1 cellular context compared by ENCODE assay signal in the genomic region with DNA sequence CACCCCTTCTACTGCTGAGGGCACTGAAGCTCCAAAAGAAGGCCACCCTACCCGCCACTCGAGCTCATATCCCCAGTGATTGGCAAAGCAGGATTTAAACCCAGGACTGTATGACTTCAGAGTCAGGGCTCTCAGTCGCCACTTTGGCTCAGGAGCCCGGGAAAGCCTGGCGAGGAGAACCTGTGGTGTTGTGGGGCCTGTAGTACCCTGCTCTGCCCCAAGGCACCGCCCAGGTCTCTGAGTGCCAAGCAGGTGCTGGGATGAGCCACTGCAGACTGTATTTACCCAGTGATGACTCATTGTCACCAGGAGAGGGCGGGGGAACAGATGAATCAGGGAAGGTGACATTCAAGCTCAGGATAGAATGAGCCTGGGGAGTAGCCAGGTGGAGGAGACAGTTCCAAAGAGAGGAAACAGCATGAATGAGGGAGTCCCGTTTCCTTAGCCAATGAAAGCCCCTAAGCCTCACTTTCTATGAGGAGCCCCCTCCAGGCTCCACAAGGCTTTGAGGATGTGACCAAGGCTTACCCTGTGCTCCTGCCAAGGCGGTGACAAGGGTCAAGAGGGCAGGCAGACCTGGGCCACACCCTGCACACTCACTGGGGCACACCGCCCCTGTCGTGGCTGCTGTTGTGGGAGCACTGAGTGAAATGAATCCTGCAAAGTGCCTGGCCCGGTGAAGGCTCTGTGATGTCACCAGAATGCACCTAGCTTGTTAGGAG.
A peak's percentile ranks its signal among the peaks of the same experiment; 100 is the strongest.
TF ChIP-seq lines count a peak whose summit lies in the region.

No MANE protein-coding gene starts in this region.

TF ChIP-seq in HepG2, 621 proteins besides CTCF, POLR2A, EP300 and RAD21 (continued from another document and continues in another):
- TF ChIP-seq MBNL3 (CRISPR knock-in tag; conservative IDR thresholded peaks at IDR 0.05) (no peak), ZNF331 (CRISPR knock-in tag; IDR thresholded peaks at IDR 0.05) (peak; percentile 81), ZNF543 (CRISPR knock-in tag; IDR thresholded peaks at IDR 0.05) (0 out of 2 replicates have a peak, but pooled peaks have one; percentile 35), ZNF337 (CRISPR knock-in tag; IDR thresholded peaks at IDR 0.05; ENCODE audit: borderline replicate concordance, low read depth) (no peak), HMGA1 (CRISPR knock-in tag; conservative IDR thresholded peaks at IDR 0.05) (no peak), ZNF207 (IDR thresholded peaks at IDR 0.05; ENCODE audit: borderline replicate concordance) (no peak), ZNF790 (CRISPR knock-in tag; IDR thresholded peaks at IDR 0.05; ENCODE audit: borderline replicate concordance) (no peak), ZNF235 (CRISPR knock-in tag; IDR thresholded peaks at IDR 0.05; ENCODE audit: borderline replicate concordance) (no peak), ATF7 (IDR thresholded peaks at IDR 0.05) (no peak), ATF7 (CRISPR knock-in tag; IDR thresholded peaks at IDR 0.05) (0 out of 2 replicates have a peak, but pooled peaks have one; percentile 55), ZNF33B (CRISPR knock-in tag; IDR thresholded peaks at IDR 0.05) (0 out of 2 replicates have a peak, but pooled peaks have one; percentile 28), THYN1 (CRISPR knock-in tag; IDR thresholded peaks at IDR 0.05; ENCODE audit: borderline replicate concordance, low read depth) (no peak), SMAD3 (CRISPR knock-in tag; IDR thresholded peaks at IDR 0.05) (0 out of 2 replicates have a peak, but pooled peaks have one; percentile 27), PCBP1 (IDR thresholded peaks at IDR 0.05; ENCODE audit: borderline replicate concordance, low read depth, low read length) (no peak), SKI (IDR thresholded peaks at IDR 0.05; ENCODE audit: partially characterized antibody) (peak; percentile 55), HMG20B (CRISPR knock-in tag; conservative IDR thresholded peaks at IDR 0.05) (peak; percentile 68; the same call in 1 of the 2 replicates), ZNF446 (CRISPR knock-in tag; IDR thresholded peaks at IDR 0.05) (no peak), ZNF431 (CRISPR knock-in tag; IDR thresholded peaks at IDR 0.05; ENCODE audit: borderline replicate concordance, low read depth) (no peak), SP1 (IDR thresholded peaks at IDR 0.05) (no peak), SP1 (CRISPR knock-in tag; IDR thresholded peaks at IDR 0.05) (peak; percentile 46), ZNF224 (CRISPR knock-in tag; IDR thresholded peaks at IDR 0.05) (no peak), SETDB1 (CRISPR knock-in tag; IDR thresholded peaks at IDR 0.05; ENCODE audit: borderline replicate concordance) (no peak), SIN3A (IDR thresholded peaks at IDR 0.05; ENCODE audit: borderline replicate concordance, low read depth, low read length) (peak; percentile 29; the same call in 1 of the 2 replicates), MIXL1 (CRISPR knock-in tag; IDR thresholded peaks at IDR 0.05) (peak; percentile 63; the same call in 1 of the 2 replicates)
- TF ChIP-seq, protein P1, sequence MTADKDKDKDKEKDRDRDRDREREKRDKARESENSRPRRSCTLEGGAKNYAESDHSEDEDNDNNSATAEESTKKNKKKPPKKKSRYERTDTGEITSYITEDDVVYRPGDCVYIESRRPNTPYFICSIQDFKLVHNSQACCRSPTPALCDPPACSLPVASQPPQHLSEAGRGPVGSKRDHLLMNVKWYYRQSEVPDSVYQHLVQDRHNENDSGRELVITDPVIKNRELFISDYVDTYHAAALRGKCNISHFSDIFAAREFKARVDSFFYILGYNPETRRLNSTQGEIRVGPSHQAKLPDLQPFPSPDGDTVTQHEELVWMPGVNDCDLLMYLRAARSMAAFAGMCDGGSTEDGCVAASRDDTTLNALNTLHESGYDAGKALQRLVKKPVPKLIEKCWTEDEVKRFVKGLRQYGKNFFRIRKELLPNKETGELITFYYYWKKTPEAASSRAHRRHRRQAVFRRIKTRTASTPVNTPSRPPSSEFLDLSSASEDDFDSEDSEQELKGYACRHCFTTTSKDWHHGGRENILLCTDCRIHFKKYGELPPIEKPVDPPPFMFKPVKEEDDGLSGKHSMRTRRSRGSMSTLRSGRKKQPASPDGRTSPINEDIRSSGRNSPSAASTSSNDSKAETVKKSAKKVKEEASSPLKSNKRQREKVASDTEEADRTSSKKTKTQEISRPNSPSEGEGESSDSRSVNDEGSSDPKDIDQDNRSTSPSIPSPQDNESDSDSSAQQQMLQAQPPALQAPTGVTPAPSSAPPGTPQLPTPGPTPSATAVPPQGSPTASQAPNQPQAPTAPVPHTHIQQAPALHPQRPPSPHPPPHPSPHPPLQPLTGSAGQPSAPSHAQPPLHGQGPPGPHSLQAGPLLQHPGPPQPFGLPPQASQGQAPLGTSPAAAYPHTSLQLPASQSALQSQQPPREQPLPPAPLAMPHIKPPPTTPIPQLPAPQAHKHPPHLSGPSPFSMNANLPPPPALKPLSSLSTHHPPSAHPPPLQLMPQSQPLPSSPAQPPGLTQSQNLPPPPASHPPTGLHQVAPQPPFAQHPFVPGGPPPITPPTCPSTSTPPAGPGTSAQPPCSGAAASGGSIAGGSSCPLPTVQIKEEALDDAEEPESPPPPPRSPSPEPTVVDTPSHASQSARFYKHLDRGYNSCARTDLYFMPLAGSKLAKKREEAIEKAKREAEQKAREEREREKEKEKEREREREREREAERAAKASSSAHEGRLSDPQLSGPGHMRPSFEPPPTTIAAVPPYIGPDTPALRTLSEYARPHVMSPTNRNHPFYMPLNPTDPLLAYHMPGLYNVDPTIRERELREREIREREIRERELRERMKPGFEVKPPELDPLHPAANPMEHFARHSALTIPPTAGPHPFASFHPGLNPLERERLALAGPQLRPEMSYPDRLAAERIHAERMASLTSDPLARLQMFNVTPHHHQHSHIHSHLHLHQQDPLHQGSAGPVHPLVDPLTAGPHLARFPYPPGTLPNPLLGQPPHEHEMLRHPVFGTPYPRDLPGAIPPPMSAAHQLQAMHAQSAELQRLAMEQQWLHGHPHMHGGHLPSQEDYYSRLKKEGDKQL (CRISPR knock-in tag; IDR thresholded peaks at IDR 0.05; ENCODE audit: low read depth), result peak; percentile 44; the same call in 1 of the 2 replicates
- TF ChIP-seq, protein P2, sequence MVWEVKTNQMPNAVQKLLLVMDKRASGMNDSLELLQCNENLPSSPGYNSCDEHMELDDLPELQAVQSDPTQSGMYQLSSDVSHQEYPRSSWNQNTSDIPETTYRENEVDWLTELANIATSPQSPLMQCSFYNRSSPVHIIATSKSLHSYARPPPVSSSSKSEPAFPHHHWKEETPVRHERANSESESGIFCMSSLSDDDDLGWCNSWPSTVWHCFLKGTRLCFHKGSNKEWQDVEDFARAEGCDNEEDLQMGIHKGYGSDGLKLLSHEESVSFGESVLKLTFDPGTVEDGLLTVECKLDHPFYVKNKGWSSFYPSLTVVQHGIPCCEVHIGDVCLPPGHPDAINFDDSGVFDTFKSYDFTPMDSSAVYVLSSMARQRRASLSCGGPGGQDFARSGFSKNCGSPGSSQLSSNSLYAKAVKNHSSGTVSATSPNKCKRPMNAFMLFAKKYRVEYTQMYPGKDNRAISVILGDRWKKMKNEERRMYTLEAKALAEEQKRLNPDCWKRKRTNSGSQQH (CRISPR knock-in tag; IDR thresholded peaks at IDR 0.05; ENCODE audit: low read depth), result 0 out of 2 replicates have a peak, but pooled peaks have one; percentile 21
- TF ChIP-seq, protein P3, sequence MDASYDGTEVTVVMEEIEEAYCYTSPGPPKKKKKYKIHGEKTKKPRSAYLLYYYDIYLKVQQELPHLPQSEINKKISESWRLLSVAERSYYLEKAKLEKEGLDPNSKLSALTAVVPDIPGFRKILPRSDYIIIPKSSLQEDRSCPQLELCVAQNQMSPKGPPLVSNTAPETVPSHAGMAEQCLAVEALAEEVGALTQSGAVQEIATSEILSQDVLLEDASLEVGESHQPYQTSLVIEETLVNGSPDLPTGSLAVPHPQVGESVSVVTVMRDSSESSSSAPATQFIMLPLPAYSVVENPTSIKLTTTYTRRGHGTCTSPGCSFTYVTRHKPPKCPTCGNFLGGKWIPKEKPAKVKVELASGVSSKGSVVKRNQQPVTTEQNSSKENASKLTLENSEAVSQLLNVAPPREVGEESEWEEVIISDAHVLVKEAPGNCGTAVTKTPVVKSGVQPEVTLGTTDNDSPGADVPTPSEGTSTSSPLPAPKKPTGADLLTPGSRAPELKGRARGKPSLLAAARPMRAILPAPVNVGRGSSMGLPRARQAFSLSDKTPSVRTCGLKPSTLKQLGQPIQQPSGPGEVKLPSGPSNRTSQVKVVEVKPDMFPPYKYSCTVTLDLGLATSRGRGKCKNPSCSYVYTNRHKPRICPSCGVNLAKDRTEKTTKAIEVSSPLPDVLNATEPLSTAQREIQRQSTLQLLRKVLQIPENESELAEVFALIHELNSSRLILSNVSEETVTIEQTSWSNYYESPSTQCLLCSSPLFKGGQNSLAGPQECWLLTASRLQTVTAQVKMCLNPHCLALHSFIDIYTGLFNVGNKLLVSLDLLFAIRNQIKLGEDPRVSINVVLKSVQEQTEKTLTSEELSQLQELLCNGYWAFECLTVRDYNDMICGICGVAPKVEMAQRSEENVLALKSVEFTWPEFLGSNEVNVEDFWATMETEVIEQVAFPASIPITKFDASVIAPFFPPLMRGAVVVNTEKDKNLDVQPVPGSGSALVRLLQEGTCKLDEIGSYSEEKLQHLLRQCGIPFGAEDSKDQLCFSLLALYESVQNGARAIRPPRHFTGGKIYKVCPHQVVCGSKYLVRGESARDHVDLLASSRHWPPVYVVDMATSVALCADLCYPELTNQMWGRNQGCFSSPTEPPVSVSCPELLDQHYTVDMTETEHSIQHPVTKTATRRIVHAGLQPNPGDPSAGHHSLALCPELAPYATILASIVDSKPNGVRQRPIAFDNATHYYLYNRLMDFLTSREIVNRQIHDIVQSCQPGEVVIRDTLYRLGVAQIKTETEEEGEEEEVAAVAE (CRISPR knock-in tag; IDR thresholded peaks at IDR 0.05; ENCODE audit: borderline replicate concordance), result peak; percentile 69; the same call in 1 of the 2 replicates
- TF ChIP-seq, protein P4, sequence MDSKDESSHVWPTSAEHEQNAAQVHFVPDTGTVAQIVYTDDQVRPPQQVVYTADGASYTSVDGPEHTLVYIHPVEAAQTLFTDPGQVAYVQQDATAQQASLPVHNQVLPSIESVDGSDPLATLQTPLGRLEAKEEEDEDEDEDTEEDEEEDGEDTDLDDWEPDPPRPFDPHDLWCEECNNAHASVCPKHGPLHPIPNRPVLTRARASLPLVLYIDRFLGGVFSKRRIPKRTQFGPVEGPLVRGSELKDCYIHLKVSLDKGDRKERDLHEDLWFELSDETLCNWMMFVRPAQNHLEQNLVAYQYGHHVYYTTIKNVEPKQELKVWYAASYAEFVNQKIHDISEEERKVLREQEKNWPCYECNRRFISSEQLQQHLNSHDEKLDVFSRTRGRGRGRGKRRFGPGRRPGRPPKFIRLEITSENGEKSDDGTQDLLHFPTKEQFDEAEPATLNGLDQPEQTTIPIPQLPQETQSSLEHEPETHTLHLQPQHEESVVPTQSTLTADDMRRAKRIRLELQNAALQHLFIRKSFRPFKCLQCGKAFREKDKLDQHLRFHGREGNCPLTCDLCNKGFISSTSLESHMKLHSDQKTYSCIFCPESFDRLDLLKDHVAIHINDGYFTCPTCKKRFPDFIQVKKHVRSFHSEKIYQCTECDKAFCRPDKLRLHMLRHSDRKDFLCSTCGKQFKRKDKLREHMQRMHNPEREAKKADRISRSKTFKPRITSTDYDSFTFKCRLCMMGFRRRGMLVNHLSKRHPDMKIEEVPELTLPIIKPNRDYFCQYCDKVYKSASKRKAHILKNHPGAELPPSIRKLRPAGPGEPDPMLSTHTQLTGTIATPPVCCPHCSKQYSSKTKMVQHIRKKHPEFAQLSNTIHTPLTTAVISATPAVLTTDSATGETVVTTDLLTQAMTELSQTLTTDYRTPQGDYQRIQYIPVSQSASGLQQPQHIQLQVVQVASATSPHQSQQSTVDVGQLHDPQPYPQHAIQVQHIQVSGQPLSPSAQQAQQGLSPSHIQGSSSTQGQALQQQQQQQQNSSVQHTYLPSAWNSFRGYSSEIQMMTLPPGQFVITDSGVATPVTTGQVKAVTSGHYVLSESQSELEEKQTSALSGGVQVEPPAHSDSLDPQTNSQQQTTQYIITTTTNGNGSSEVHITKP (CRISPR knock-in tag; IDR thresholded peaks at IDR 0.05; ENCODE audit: low read depth), result peak; percentile 81
- TF ChIP-seq, protein P5, sequence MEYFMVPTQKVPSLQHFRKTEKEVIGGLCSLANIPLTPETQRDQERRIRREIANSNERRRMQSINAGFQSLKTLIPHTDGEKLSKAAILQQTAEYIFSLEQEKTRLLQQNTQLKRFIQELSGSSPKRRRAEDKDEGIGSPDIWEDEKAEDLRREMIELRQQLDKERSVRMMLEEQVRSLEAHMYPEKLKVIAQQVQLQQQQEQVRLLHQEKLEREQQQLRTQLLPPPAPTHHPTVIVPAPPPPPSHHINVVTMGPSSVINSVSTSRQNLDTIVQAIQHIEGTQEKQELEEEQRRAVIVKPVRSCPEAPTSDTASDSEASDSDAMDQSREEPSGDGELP (IDR thresholded peaks at IDR 0.05; ENCODE audit: borderline replicate concordance, low read depth), result peak; percentile 81; the same call in 1 of the 2 replicates
- TF ChIP-seq, protein P6, sequence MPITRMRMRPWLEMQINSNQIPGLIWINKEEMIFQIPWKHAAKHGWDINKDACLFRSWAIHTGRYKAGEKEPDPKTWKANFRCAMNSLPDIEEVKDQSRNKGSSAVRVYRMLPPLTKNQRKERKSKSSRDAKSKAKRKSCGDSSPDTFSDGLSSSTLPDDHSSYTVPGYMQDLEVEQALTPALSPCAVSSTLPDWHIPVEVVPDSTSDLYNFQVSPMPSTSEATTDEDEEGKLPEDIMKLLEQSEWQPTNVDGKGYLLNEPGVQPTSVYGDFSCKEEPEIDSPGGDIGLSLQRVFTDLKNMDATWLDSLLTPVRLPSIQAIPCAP (CRISPR knock-in tag; IDR thresholded peaks at IDR 0.05; ENCODE audit: low read depth), result no peak
